8 cellular contexts compared by ENCODE assay signal in the genomic region with DNA sequence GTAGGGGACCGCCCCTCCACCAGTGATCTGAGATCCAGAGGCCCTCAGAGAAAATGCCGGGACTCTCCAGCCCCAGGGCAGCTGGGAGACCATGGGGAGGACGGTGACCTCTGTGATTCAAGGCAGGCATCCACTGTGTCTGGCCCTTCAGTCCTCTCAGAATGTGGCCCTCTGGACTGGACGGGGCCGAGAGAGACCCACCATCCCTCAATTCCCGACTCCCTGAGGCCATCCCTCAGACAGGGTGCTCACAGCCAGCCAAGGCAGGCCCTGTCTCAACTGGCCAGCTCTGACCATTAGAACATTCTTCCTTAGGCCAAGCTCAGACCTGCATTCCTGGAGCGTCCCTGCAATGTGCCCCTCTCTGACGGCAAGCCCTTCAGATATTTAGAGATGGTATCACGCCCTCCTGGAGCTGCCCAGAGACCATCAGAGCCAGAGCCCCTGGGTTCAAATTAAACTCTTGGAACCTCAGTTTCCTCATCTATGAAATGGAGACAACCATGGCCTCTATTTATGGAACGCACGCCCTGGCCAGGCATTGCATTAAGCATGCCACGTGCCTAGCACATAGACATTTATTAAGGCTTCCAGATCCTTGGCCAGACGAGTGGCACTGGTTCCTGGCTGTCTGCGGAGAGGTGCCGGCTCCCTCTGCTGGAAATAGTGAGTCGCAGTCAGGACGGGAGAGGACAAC. TPM values are rescaled to one million over a fixed set of nuclear protein-coding genes. Genes with fewer than 3 reads are reported as not detected.
DNase-seq lines count a peak whose midpoint lies in the region; ATAC-seq and TF ChIP-seq lines count a peak whose summit lies in the region.

No MANE protein-coding gene starts in this region.

- H3K27me3 Mint-ChIP-seq in brain: peaks cover 19% of the 10 kb centered on the region

- no peak overlapping the region for H3K4me3 Mint-ChIP-seq in brain

- TF ChIP-seq CTCF in GM12864 (IDR thresholded peaks at IDR 0.05; ENCODE audit: low read depth, low read length, missing control alignments) (peak; percentile 85), brain (conservative IDR thresholded peaks at IDR 0.05) (peak; percentile 91 to 92)

- H3K9me3 Mint-ChIP-seq in brain: peaks cover 0 to 2% (median 0%) of the 10 kb centered on the region in 5 experiments

- ATAC-seq in HG02759 (IDR thresholded peaks at IDR 0.05; ENCODE audit: unreplicated experiment) (peak; percentile 86), HG03521 (IDR thresholded peaks at IDR 0.05; ENCODE audit: unreplicated experiment) (no peak)

- H3K27ac Mint-ChIP-seq in brain: peak overlapping the region; percentile 49 to 80 (median 63)

- H3K4me1 Mint-ChIP-seq in brain: peaks cover 31% of the 10 kb centered on the region

- peak; percentile 41 for DNase-seq in GM12864 (ENCODE audit: low read depth)
- peak; percentile 73 for DNase-seq in NCI-H2107 (lab: John Stamatoyannopoulos, UW)
- peak; percentile 77 for DNase-seq in UCSD-AML1 (lab: John Stamatoyannopoulos, UW; ENCODE audit: unreplicated experiment)
- DNase-seq in inferior parietal cortex (ENCODE audit: extremely low spot score): peak; percentile 87
- peak; percentile 79 for DNase-seq in stimulated activated CD4-positive, alpha-beta T cell treated with anti-CD3 and anti-CD28 coated beads, Interleukin-15, amount 100 ng/mL, for 24 hours

- no peaks in the 10 kb centered on the region for H3K36me3 Mint-ChIP-seq in brain

- no peak overlapping the region for H3K4me3 ChIP-seq in GM12864 (ENCODE audit: low read depth, low read length)

RNA-seq across cellular contexts. Expression of a gene that starts 9.6 kb away (rescaled TPM):
- not detected for polyA plus RNA-seq in brain (ENCODE audit: insufficient read depth, low read depth, low replicate concordance)

RNA-seq across cellular contexts. Expression of a gene that starts 32.5 kb away (rescaled TPM):
- polyA plus RNA-seq in brain (ENCODE audit: insufficient read depth, low read depth, low replicate concordance): 107 TPM
